Comparison of ENCODE assay signal across 8 cellular contexts in the genomic region with DNA sequence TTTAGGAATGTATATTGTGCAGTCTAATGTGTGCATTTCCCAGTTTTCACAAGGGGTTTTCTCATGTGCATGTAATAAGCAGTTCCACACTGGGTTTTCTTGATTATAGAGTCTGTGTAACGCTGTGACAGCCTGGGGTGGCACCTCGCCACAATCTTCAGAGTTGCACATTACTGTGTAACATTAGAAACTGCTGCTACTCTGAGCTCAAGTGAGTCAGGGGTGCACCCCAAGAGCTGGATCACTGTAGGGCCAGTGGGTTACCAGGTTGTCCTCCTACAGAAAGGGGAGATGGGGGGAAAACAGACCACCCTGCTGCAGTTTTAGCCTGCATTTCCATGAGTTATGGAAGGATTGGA.
DNase-seq lines count a peak whose midpoint lies in the region; ATAC-seq lines count a peak whose summit lies in the region.

No MANE protein-coding gene starts in this region.

- ATAC-seq in GM21723 (IDR thresholded peaks at IDR 0.05; ENCODE audit: unreplicated experiment): peak; percentile 44
- peak in 2 of 4 experiments; percentile 36 to 55 for ATAC-seq in T-cell (replicated peaks in 1 of 4)
- no peak for ATAC-seq in memory B cell (ENCODE audit: low read depth)

- H3K9me3 Mint-ChIP-seq in CD8-positive, alpha-beta memory T cell: no peaks in the 10 kb centered on the region
- H3K9me3 Mint-ChIP-seq in T-cell (no peaks in the 10 kb centered on the region), memory B cell (no peaks in the 10 kb centered on the region)

- peaks cover 4 to 35% (median 7%) of the 10 kb centered on the region in 3 donors for H3K36me3 Mint-ChIP-seq in CD8-positive, alpha-beta memory T cell
- H3K36me3 Mint-ChIP-seq in T-cell (peaks cover 47% of the 10 kb centered on the region), memory B cell (peaks cover 8% of the 10 kb centered on the region)

- peaks cover 56 to 65% (median 62%) of the 10 kb centered on the region in 3 donors for H3K4me1 Mint-ChIP-seq in CD8-positive, alpha-beta memory T cell
- H3K4me1 Mint-ChIP-seq in T-cell (peaks cover 52 to 59% (median 52%) of the 10 kb centered on the region in 3 donors), memory B cell (peaks cover 34% of the 10 kb centered on the region)

- H3K27me3 ChIP-seq in CD8-positive, alpha-beta memory T cell (ENCODE audit: insufficient read depth, low read length, poor library complexity, severe bottlenecking): no peaks in the 10 kb centered on the region

- POLR2A ChIA-PET in CD8-positive, alpha-beta memory T cell (lab: Charles Lee): no interaction called here
- POLR2A ChIA-PET in T-cell (lab: Charles Lee): no interaction called here

- H3K27ac Mint-ChIP-seq in CD8-positive, alpha-beta memory T cell: peak overlapping the region; percentile 35 to 86 (median 78)
- H3K27ac Mint-ChIP-seq in T-cell (peak overlapping the region; percentile 53 to 71), memory B cell (no peak overlapping the region)

- peaks cover 2% of the 10 kb centered on the region for H3K36me3 ChIP-seq in CD8-positive, alpha-beta memory T cell (ENCODE audit: insufficient read depth, low read length)

- CTCF ChIA-PET in CD8-positive, alpha-beta memory T cell (lab: Charles Lee): interaction anchor here (1.0 to 1.7 kb wide), 2 partner anchors 10 to 21 kb away, joined by 4 to 5 read pairs; no protein-coding TSS in a partner anchor
- CTCF ChIA-PET in T-cell (lab: Charles Lee): no interaction called here

- peak overlapping the region; percentile 55 to 86 (median 74) for H3K4me3 Mint-ChIP-seq in CD8-positive, alpha-beta memory T cell
- H3K4me3 Mint-ChIP-seq in T-cell: peak overlapping the region; percentile 31 to 69 (median 58)
- H3K4me3 Mint-ChIP-seq in memory B cell: peak overlapping the region; percentile 31

- no peak for DNase-seq in CD8-positive, alpha-beta memory T cell
- DNase-seq in T-cell: no peak
- no peak for DNase-seq in memory B cell (ENCODE audit: low spot score in 2 of 2)
- DNase-seq in NCI-H82 treated with DMSO at 0.1 percent for 48 hours (lab: John Stamatoyannopoulos, UW; ENCODE audit: unreplicated experiment): no peak
- DNase-seq in SK-N-DZ (ENCODE audit: low spot score): no peak
- no peak for DNase-seq in NCI-H2107 treated with DMSO at 0.1 percent for 48 hours (lab: John Stamatoyannopoulos, UW; ENCODE audit: unreplicated experiment)
- DNase-seq in EL: no peak

- no peak overlapping the region for H3K27ac ChIP-seq in CD8-positive, alpha-beta memory T cell (ENCODE audit: low read depth, low read length)

- H3K4me1 ChIP-seq in CD8-positive, alpha-beta memory T cell (ENCODE audit: insufficient read depth, low read length): peaks cover 20% of the 10 kb centered on the region

- H3K4me3 ChIP-seq in CD8-positive, alpha-beta memory T cell (ENCODE audit: low read length): no peak overlapping the region

- peaks cover 0 to 2% of the 10 kb centered on the region in 2 donors for H3K27me3 Mint-ChIP-seq in CD8-positive, alpha-beta memory T cell
- H3K27me3 Mint-ChIP-seq in T-cell: no peaks in the 10 kb centered on the region
- H3K27me3 Mint-ChIP-seq in memory B cell: no peaks in the 10 kb centered on the region

- no peaks in the 10 kb centered on the region for H3K9me3 ChIP-seq in CD8-positive, alpha-beta memory T cell (ENCODE audit: low read length)
